In genomic region chr3:56684029-56684428, GRCh38 we compare ENCODE assay signal across 17 cellular contexts. TPM values are rescaled to one million over a fixed set of nuclear protein-coding genes. Genes with fewer than 3 reads are reported as not detected.
DNase-seq lines count a peak whose midpoint lies in the region; ATAC-seq, FAIRE-seq and TF ChIP-seq lines count a peak whose summit lies in the region.
"Had no signal": no experiment of that assay in that cellular context is flagged by ENCODE, and none has a peak within 500 bp of the region (broad histone marks: within the 10 kb centered on the region; RNA-seq: fewer than 3 reads in every experiment).

No MANE protein-coding gene starts in this region.

- H3K27ac ChIP-seq in right cardiac atrium (ENCODE audit: low read length) (no peak overlapping the region), trophoblast cell (ENCODE audit: low read depth, low read length) (no peak overlapping the region)

- H3K4me1 ChIP-seq in right cardiac atrium (ENCODE audit: control insufficient read depth, insufficient read depth, low read length) (no peaks in the 10 kb centered on the region), trophoblast cell (ENCODE audit: control insufficient read depth in 1 of 2, insufficient read depth in 2 of 2, low read length in 2 of 2) (peaks cover 3% of the 10 kb centered on the region in 2 experiments)

- peaks cover 0 to 2% of the 10 kb centered on the region in 2 experiments for H3K36me3 ChIP-seq in trophoblast cell (ENCODE audit: control insufficient read depth in 1 of 2, insufficient read depth in 2 of 2, low read length in 2 of 2)
- H3K36me3 ChIP-seq: suprapubic skin had no signal

- H3K36me3 Mint-ChIP-seq in T-helper 2 cell treated with Interferon-gamma antibody and Interleukin-4, amounts not matched to agents 5 μg/mL and 100 μg/mL, for 36 hours (ENCODE audit: low read depth): peaks cover 38% of the 10 kb centered on the region
- peaks cover 42% of the 10 kb centered on the region for H3K36me3 Mint-ChIP-seq in activated T-helper 17 cell treated with anti-CD3 and anti-CD28 coated beads, Interleukin-2, amount 50 U/mL, for 72 hours (ENCODE audit: low read depth)
- no peaks in the 10 kb centered on the region for H3K36me3 Mint-ChIP-seq in natural killer cell

- H2BK5ac ChIP-seq in trophoblast cell (ENCODE audit: low read depth, low read length, poor library complexity): no peak overlapping the region

- H3K79me1 ChIP-seq in trophoblast cell (ENCODE audit: low read length): peaks cover 12% of the 10 kb centered on the region

- TF ChIP-seq CTCF in natural killer cell (IDR thresholded peaks at IDR 0.05): no peak

- no peak overlapping the region for H4K8ac ChIP-seq in trophoblast cell (ENCODE audit: low read depth, low read length)

- FAIRE-seq in GM12892 (lab: Jason Lieb, UNC): peak; percentile 21

- H3K79me2 ChIP-seq in trophoblast cell (ENCODE audit: control insufficient read depth, insufficient read depth, low read length, poor library complexity): peaks cover 9% of the 10 kb centered on the region

- 97% methylated on average over 13 of the region's 13 CpGs for WGBS in right cardiac atrium
- WGBS in trophoblast cell (ENCODE audit: extremely low coverage, insufficient coverage, insufficient read length): no CpG with 5 or more reads among the region's 13 CpGs

- no peak overlapping the region for H3K18ac ChIP-seq in trophoblast cell (ENCODE audit: low read length)

- no peak overlapping the region for H4K91ac ChIP-seq in trophoblast cell (ENCODE audit: low read depth, low read length)

- no peak overlapping the region for H3K23ac ChIP-seq in trophoblast cell (ENCODE audit: low read length)

- H3K9ac ChIP-seq in trophoblast cell (ENCODE audit: low read length): no peak overlapping the region

- no peak overlapping the region for H3K14ac ChIP-seq in trophoblast cell (ENCODE audit: low read length)

- no peak overlapping the region for H2AFZ ChIP-seq in trophoblast cell (ENCODE audit: insufficient read depth, low read length, poor library complexity)

- H3K9me3 Mint-ChIP-seq in T-helper 2 cell treated with Interferon-gamma antibody and Interleukin-4, amounts not matched to agents 5 μg/mL and 100 μg/mL, for 36 hours: peaks cover 8% of the 10 kb centered on the region
- no peaks in the 10 kb centered on the region for H3K9me3 Mint-ChIP-seq in activated T-helper 17 cell treated with anti-CD3 and anti-CD28 coated beads, Interleukin-2, amount 50 U/mL, for 72 hours
- no peaks in the 10 kb centered on the region for H3K9me3 Mint-ChIP-seq in natural killer cell

- no peak overlapping the region for H3K4ac ChIP-seq in trophoblast cell (ENCODE audit: low read depth, low read length)

- H3K27me3 Mint-ChIP-seq in T-helper 2 cell treated with Interferon-gamma antibody and Interleukin-4, amounts not matched to agents 5 μg/mL and 100 μg/mL, for 36 hours (ENCODE audit: low read depth): no peaks in the 10 kb centered on the region
- H3K27me3 Mint-ChIP-seq in activated T-helper 17 cell treated with anti-CD3 and anti-CD28 coated beads, Interleukin-2, amount 50 U/mL, for 72 hours: no peaks in the 10 kb centered on the region
- no peaks in the 10 kb centered on the region for H3K27me3 Mint-ChIP-seq in natural killer cell (ENCODE audit: low read depth in 2 of 2)

- no peak overlapping the region for H3K4me2 ChIP-seq in trophoblast cell (ENCODE audit: low read length)

- peak overlapping the region; percentile 52 for H3K4me3 Mint-ChIP-seq in T-helper 2 cell treated with Interferon-gamma antibody and Interleukin-4, amounts not matched to agents 5 μg/mL and 100 μg/mL, for 36 hours
- peak overlapping the region; percentile 92 for H3K4me3 Mint-ChIP-seq in activated T-helper 17 cell treated with anti-CD3 and anti-CD28 coated beads, Interleukin-2, amount 50 U/mL, for 72 hours
- peak overlapping the region; percentile 98 for H3K4me3 Mint-ChIP-seq in natural killer cell

- no peak overlapping the region for H2BK12ac ChIP-seq in trophoblast cell (ENCODE audit: low read length)

- no peaks in the 10 kb centered on the region for H3K27me3 ChIP-seq in right cardiac atrium (ENCODE audit: control insufficient read depth, insufficient read depth)
- H3K27me3 ChIP-seq in trophoblast cell (ENCODE audit: insufficient read depth, low read length): no peaks in the 10 kb centered on the region
- H3K27me3 ChIP-seq: esophagus squamous epithelium, heart right ventricle, suprapubic skin had no signal

- no peak overlapping the region for H2AK5ac ChIP-seq in trophoblast cell (ENCODE audit: low read length)

- no peaks in the 10 kb centered on the region for H3K9me3 ChIP-seq in right cardiac atrium (ENCODE audit: control insufficient read depth, low read length)
- peaks cover 2% of the 10 kb centered on the region for H3K9me3 ChIP-seq in trophoblast cell (ENCODE audit: insufficient read depth, low read depth, low read length)
- H3K9me3 ChIP-seq: esophagus squamous epithelium, suprapubic skin had no signal

- intact Hi-C loops in natural killer cell (cut with micrococcal nuclease): no loop called here
- intact Hi-C loops in right cardiac atrium (cut with DNase I): no loop called here

- no peak for ATAC-seq in activated T-helper 17 cell treated with anti-CD3 and anti-CD28 coated beads, Interleukin-2, amount 50 U/mL, for 72 hours (replicated peaks)
- no peak for ATAC-seq in natural killer cell
- no peak for ATAC-seq in right cardiac atrium

- no peak overlapping the region for H4K12ac ChIP-seq in trophoblast cell (ENCODE audit: low read depth, low read length)

- no peak overlapping the region for H3K4me3 ChIP-seq in right cardiac atrium (ENCODE audit: low read length)
- no peak overlapping the region for H3K4me3 ChIP-seq in trophoblast cell (ENCODE audit: low read depth, low read length)

- H3K27ac Mint-ChIP-seq in T-helper 2 cell treated with Interferon-gamma antibody and Interleukin-4, amounts not matched to agents 5 μg/mL and 100 μg/mL, for 36 hours: peak overlapping the region; percentile 84
- H3K27ac Mint-ChIP-seq in activated T-helper 17 cell treated with anti-CD3 and anti-CD28 coated beads, Interleukin-2, amount 50 U/mL, for 72 hours: peak overlapping the region; percentile 55
- peak overlapping the region; percentile 92 to 97 for H3K27ac Mint-ChIP-seq in natural killer cell

- no peak for DNase-seq in T-helper 2 cell treated with Interferon-gamma antibody and Interleukin-4, amounts not matched to agents 5 μg/mL and 100 μg/mL, for 36 hours (ENCODE audit: low spot score)
- DNase-seq in T-helper 2 cell (no peak), GM12892 (ENCODE audit: insufficient read length) (no peak), natural killer cell (no peak), DMS 273 treated with DMSO at 0.1 percent for 48 hours (lab: John Stamatoyannopoulos, UW) (no peak), right cardiac atrium (no peak), trophoblast cell (no peak)
- DNase-seq: activated CD8-positive, alpha-beta memory T cell treated with anti-CD3 and anti-CD28 coated beads, Interleukin-2, amount 50 U/mL, for 48 hours; anterior cingulate cortex; esophagus squamous epithelium; heart right ventricle; Kasumi-1; NCI-H1436 treated with DMSO at 0.1 percent for 48 hours; NCI-H524; stimulated activated CD4-positive, alpha-beta T cell treated with anti-CD3 and anti-CD28 coated beads, Interleukin-12 subunit alpha, Interleukin-12 subunit beta, amount 100 ng/mL, for 4 hours had no signal

- no peak overlapping the region for H2BK120ac ChIP-seq in trophoblast cell (ENCODE audit: insufficient read depth, low read length, poor library complexity)

- peaks cover 29% of the 10 kb centered on the region for H3K4me1 Mint-ChIP-seq in T-helper 2 cell treated with Interferon-gamma antibody and Interleukin-4, amounts not matched to agents 5 μg/mL and 100 μg/mL, for 36 hours (ENCODE audit: low read depth)
- H3K4me1 Mint-ChIP-seq in activated T-helper 17 cell treated with anti-CD3 and anti-CD28 coated beads, Interleukin-2, amount 50 U/mL, for 72 hours: peaks cover 17% of the 10 kb centered on the region
- peaks cover 26 to 33% of the 10 kb centered on the region in 2 donors for H3K4me1 Mint-ChIP-seq in natural killer cell

- TF ChIP-seq POLR2A in GM12892 (IDR thresholded peaks at IDR 0.05; ENCODE audit: low read depth, low read length): no peak

RNA-seq across cellular contexts. Expression of gene TASOR, which starts 1.0 kb away (rescaled TPM):
- 57.6 TPM for polyA plus RNA-seq in GM12892 (2012; ENCODE audit: missing spikeins)
- 10 to 100 TPM; 55.0 to 62.5 TPM for total RNA-seq in activated T-helper 17 cell treated with anti-CD3 and anti-CD28 coated beads, Interleukin-2, amount 50 U/mL, for 72 hours
- total RNA-seq in natural killer cell: 10 to 100 TPM; 73.5 to 96.4 (median 81.8) TPM
- 10 to 100 TPM; 28.9 to 36.0 (median 31.7) TPM for total RNA-seq in right cardiac atrium
- polyA plus RNA-seq in right cardiac atrium: 16.4 TPM
- 23.0 and 25.1 TPM in 2 replicates for polyA plus RNA-seq in trophoblast cell (2013)
